13 cellular contexts compared by ENCODE assay signal in genomic region chr13:112724788-112725345, GRCh38. TPM values are rescaled to one million over a fixed set of nuclear protein-coding genes. Genes with fewer than 3 reads are reported as not detected.
DNase-seq lines count a peak whose midpoint lies in the region; ATAC-seq and TF ChIP-seq lines count a peak whose summit lies in the region.
"Had no signal": no experiment of that assay in that cellular context is flagged by ENCODE, and none has a peak within 500 bp of the region (broad histone marks: within the 10 kb centered on the region; RNA-seq: fewer than 3 reads in every experiment).

No MANE protein-coding gene starts in this region.

- intact Hi-C loops in activated CD4-positive, alpha-beta T cell treated with anti-CD3 and anti-CD28 coated beads for 36 hours (cut with DNase I, micrococcal nuclease) = no loop called here
- intact Hi-C loops in Panc1 (cut with micrococcal nuclease; ENCODE audit: unreplicated experiment) = no loop called here

- H3K36me3 Mint-ChIP-seq in activated CD4-positive, alpha-beta T cell treated with anti-CD3 and anti-CD28 coated beads for 36 hours (ENCODE audit: low read depth) = no peaks in the 10 kb centered on the region
- H3K36me3 Mint-ChIP-seq in stimulated activated effector memory CD8-positive, alpha-beta T cell treated with anti-CD3 and anti-CD28 coated beads, Interleukin-12 subunit alpha, Interleukin-12 subunit beta, amount 100 ng/mL, for 72 hours = no peaks in the 10 kb centered on the region

- H3K27ac ChIP-seq in Panc1 (ENCODE audit: low read length) = peak overlapping the region; percentile 75
- peak overlapping the region; percentile 27 for H3K27ac ChIP-seq in hepatocyte
- H3K27ac ChIP-seq: suprapubic skin had no signal

- POLR2A ChIA-PET in activated CD4-positive, alpha-beta T cell treated with anti-CD3 and anti-CD28 coated beads for 36 hours (lab: Charles Lee) = no interaction called here
- POLR2A ChIA-PET in Panc1 (lab: Charles Lee) = no interaction called here

- no peaks in the 10 kb centered on the region for H4K20me1 ChIP-seq in hepatocyte (ENCODE audit: insufficient read depth, poor library complexity, severe bottlenecking)

- no peaks in the 10 kb centered on the region for H3K9me3 ChIP-seq in Panc1 (ENCODE audit: control insufficient read depth, insufficient read depth, low read depth, low read length)
- no peaks in the 10 kb centered on the region for H3K9me3 ChIP-seq in hepatocyte (ENCODE audit: low read depth)
- H3K9me3 ChIP-seq: suprapubic skin had no signal

- H3K36me3 ChIP-seq in Panc1 (ENCODE audit: control insufficient read depth, insufficient read depth, low read length) (no peaks in the 10 kb centered on the region), hepatocyte (replicated peaks; ENCODE audit: insufficient read depth, low read depth) (no peaks in the 10 kb centered on the region)
- H3K36me3 ChIP-seq: suprapubic skin had no signal

- peaks cover 35% of the 10 kb centered on the region for H3K4me1 Mint-ChIP-seq in activated CD4-positive, alpha-beta T cell treated with anti-CD3 and anti-CD28 coated beads for 36 hours
- H3K4me1 Mint-ChIP-seq in stimulated activated effector memory CD8-positive, alpha-beta T cell treated with anti-CD3 and anti-CD28 coated beads, Interleukin-12 subunit alpha, Interleukin-12 subunit beta, amount 100 ng/mL, for 72 hours = peaks cover 51% of the 10 kb centered on the region

- H3K27me3 Mint-ChIP-seq in activated CD4-positive, alpha-beta T cell treated with anti-CD3 and anti-CD28 coated beads for 36 hours = no peaks in the 10 kb centered on the region

- WGBS in hepatocyte (ENCODE audit: low lambda C conversion rate, missing lambda C conversion rate) = 92% methylated on average over 12 of the region's 12 CpGs

- H3K9me2 ChIP-seq in hepatocyte (replicated peaks; ENCODE audit: insufficient read depth) = no peaks in the 10 kb centered on the region

- H3K4me3 ChIP-seq in Panc1 (ENCODE audit: low read depth in 2 of 2, low read length in 2 of 2) = no peak overlapping the region
- H3K4me3 ChIP-seq in hepatocyte = no peak overlapping the region
- H3K4me3 ChIP-seq: suprapubic skin had no signal

- TF ChIP-seq CTCF in Panc1 (IDR thresholded peaks at IDR 0.05) (no peak), hepatocyte (IDR thresholded peaks at IDR 0.05; ENCODE audit: poor library complexity) (no peak), omental fat pad (IDR thresholded peaks at IDR 0.05) (no peak)

- peaks cover 85% of the 10 kb centered on the region for H3K79me2 ChIP-seq in hepatocyte

- no peaks in the 10 kb centered on the region for H3K9me3 Mint-ChIP-seq in activated CD4-positive, alpha-beta T cell treated with anti-CD3 and anti-CD28 coated beads for 36 hours (ENCODE audit: low read depth)
- H3K9me3 Mint-ChIP-seq in stimulated activated effector memory CD8-positive, alpha-beta T cell treated with anti-CD3 and anti-CD28 coated beads, Interleukin-12 subunit alpha, Interleukin-12 subunit beta, amount 100 ng/mL, for 72 hours = no peaks in the 10 kb centered on the region

- H3K27me3 ChIP-seq in Panc1 (ENCODE audit: control insufficient read depth, insufficient read depth, low read length) (no peaks in the 10 kb centered on the region), hepatocyte (no peaks in the 10 kb centered on the region)
- H3K27me3 ChIP-seq: suprapubic skin had no signal

- no peak overlapping the region for H3K4me3 Mint-ChIP-seq in activated CD4-positive, alpha-beta T cell treated with anti-CD3 and anti-CD28 coated beads for 36 hours
- no peak overlapping the region for H3K4me3 Mint-ChIP-seq in stimulated activated effector memory CD8-positive, alpha-beta T cell treated with anti-CD3 and anti-CD28 coated beads, Interleukin-12 subunit alpha, Interleukin-12 subunit beta, amount 100 ng/mL, for 72 hours

- in situ Hi-C loops in Panc1 (cut with HindIII; ENCODE audit: low pct_unique_long_range_greater_than_20kb, low sequenced_read_pairs) = no loop called here

- peaks cover 60% of the 10 kb centered on the region for H3K4me1 ChIP-seq in Panc1 (ENCODE audit: control insufficient read depth, insufficient read depth, low read length)
- H3K4me1 ChIP-seq in hepatocyte (ENCODE audit: insufficient read depth) = peaks cover 50% of the 10 kb centered on the region

- ATAC-seq in activated CD4-positive, alpha-beta T cell treated with anti-CD3 and anti-CD28 coated beads for 36 hours = peak; percentile 18
- ATAC-seq in Panc1 (no peak), omental fat pad (ENCODE audit: low FRiP score) (no peak), HG03045 (IDR thresholded peaks at IDR 0.05; ENCODE audit: unreplicated experiment) (no peak), GM18873 (IDR thresholded peaks at IDR 0.05; ENCODE audit: low FRiP score, unreplicated experiment) (no peak)
- peak; percentile 42 for ATAC-seq in stimulated activated effector memory CD8-positive, alpha-beta T cell treated with anti-CD3 and anti-CD28 coated beads, Interleukin-12 subunit alpha, Interleukin-12 subunit beta, amount 100 ng/mL, for 72 hours

- no TSS peak for BruUV-seq in Panc1 (replicated peaks; lab: Mats Ljungman, UMichigan)

- CTCF ChIA-PET in activated CD4-positive, alpha-beta T cell treated with anti-CD3 and anti-CD28 coated beads for 36 hours (lab: Charles Lee) = no interaction called here
- CTCF ChIA-PET in Panc1 (lab: Charles Lee) = no interaction called here

- H3K4me2 ChIP-seq in hepatocyte = no peak overlapping the region

- H2AFZ ChIP-seq in hepatocyte = no peak overlapping the region

- no peak for DNase-seq in activated CD4-positive, alpha-beta T cell treated with anti-CD3 and anti-CD28 coated beads for 36 hours
- DNase-seq in activated CD4-positive, alpha-beta T cell treated with anti-CD3 and anti-CD28 coated beads, Interleukin-2, amount 50 U/mL, for 1 hour = no peak
- DNase-seq in Panc1 (ENCODE audit: low read depth, low spot score) (no peak), hepatocyte (ENCODE audit: low spot score) (no peak), omental fat pad (ENCODE audit: low spot score) (no peak)
- DNase-seq in stimulated activated effector memory CD8-positive, alpha-beta T cell treated with anti-CD3 and anti-CD28 coated beads, Interleukin-12 subunit alpha, Interleukin-12 subunit beta, amount 100 ng/mL, for 72 hours (ENCODE audit: low spot score in 2 of 2) = no peak
- DNase-seq: 8988T; activated CD4-positive, alpha-beta T cell treated with anti-CD3 and anti-CD28 coated beads for 4 hours; activated gamma-delta T cell; NCI-H1048 had no signal

- H3K27ac Mint-ChIP-seq in activated CD4-positive, alpha-beta T cell treated with anti-CD3 and anti-CD28 coated beads for 36 hours = peak overlapping the region; percentile 71
- H3K27ac Mint-ChIP-seq in stimulated activated effector memory CD8-positive, alpha-beta T cell treated with anti-CD3 and anti-CD28 coated beads, Interleukin-12 subunit alpha, Interleukin-12 subunit beta, amount 100 ng/mL, for 72 hours = peak overlapping the region; percentile 84

RNA-seq across cellular contexts. Expression of gene ATP11A, which starts 35.0 kb away (rescaled TPM):
- 10 to 100 TPM; 42.1 to 50.7 TPM for total RNA-seq in activated CD4-positive, alpha-beta T cell treated with anti-CD3 and anti-CD28 coated beads for 36 hours
- 85.8 TPM for total RNA-seq in Panc1 (2021; ENCODE audit: unreplicated experiment)
- polyA plus RNA-seq in Panc1 (2012; ENCODE audit: insufficient read length) = 63.9 TPM
- 21.9 and 30.8 TPM in 2 replicates for total RNA-seq in hepatocyte
- polyA plus RNA-seq in hepatocyte = 28.7 and 38.2 TPM in 2 replicates
- 10 to 100 TPM; 32.8 to 61.4 (median 45.7) TPM for total RNA-seq in omental fat pad

Comparison
In these comparisons a context has a peak if more than half of its experiments do, and no peak if none do; other contexts are left out.
1. ATAC-seq: peak in activated CD4-positive, alpha-beta T cell treated with anti-CD3 and anti-CD28 coated beads for 36 hours (single experiment) and stimulated activated effector memory CD8-positive, alpha-beta T cell treated with anti-CD3 and anti-CD28 coated beads, Interleukin-12 subunit alpha, Interleukin-12 subunit beta, amount 100 ng/mL, for 72 hours (single experiment); none in Panc1 (single experiment), omental fat pad (single experiment), HG03045 (single experiment) and GM18873 (single experiment).